1 cellular context compared by ENCODE assay signal in the genomic region with DNA sequence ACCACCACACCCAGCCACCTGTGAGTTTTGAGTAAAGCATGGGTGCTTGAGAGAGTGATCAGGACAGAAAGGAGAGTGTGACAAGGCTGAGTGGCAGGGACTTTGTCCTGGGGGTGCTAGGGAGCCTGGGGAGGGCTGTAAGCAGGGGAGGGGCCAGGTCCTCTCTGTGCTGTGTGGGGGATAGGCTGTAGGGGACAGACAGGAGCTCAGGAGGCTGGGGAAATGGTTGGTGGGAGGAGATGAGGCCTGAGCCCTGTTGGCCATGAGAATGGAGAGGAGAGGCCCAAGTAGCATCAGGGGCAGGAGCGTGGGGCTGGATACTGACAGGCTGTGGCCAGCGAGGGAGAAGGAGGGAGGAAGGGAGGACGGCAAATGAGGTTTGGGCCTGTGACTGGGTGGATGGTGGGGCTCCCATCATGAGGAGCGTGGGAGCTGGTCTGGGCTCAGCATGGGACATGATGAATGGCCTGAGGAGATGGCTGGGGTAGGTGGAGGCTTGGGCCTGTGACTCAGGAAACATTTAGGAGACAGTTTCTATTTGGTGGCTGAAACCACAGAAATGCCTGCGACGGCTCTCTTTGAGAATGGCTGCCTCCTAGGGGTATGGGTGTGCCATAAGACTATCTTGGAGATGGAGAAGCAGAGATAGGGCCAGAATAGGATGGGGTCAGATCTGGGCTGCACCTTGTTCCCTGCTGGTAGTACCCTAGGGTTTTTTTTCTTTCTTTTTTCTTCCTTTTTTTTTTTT.
TF ChIP-seq lines count a peak whose summit lies in the region.

No MANE protein-coding gene starts in this region.

TF ChIP-seq in GM23338, 12 proteins besides CTCF, POLR2A, EP300 and RAD21 (continued from another document):
- TF ChIP-seq, protein P1, sequence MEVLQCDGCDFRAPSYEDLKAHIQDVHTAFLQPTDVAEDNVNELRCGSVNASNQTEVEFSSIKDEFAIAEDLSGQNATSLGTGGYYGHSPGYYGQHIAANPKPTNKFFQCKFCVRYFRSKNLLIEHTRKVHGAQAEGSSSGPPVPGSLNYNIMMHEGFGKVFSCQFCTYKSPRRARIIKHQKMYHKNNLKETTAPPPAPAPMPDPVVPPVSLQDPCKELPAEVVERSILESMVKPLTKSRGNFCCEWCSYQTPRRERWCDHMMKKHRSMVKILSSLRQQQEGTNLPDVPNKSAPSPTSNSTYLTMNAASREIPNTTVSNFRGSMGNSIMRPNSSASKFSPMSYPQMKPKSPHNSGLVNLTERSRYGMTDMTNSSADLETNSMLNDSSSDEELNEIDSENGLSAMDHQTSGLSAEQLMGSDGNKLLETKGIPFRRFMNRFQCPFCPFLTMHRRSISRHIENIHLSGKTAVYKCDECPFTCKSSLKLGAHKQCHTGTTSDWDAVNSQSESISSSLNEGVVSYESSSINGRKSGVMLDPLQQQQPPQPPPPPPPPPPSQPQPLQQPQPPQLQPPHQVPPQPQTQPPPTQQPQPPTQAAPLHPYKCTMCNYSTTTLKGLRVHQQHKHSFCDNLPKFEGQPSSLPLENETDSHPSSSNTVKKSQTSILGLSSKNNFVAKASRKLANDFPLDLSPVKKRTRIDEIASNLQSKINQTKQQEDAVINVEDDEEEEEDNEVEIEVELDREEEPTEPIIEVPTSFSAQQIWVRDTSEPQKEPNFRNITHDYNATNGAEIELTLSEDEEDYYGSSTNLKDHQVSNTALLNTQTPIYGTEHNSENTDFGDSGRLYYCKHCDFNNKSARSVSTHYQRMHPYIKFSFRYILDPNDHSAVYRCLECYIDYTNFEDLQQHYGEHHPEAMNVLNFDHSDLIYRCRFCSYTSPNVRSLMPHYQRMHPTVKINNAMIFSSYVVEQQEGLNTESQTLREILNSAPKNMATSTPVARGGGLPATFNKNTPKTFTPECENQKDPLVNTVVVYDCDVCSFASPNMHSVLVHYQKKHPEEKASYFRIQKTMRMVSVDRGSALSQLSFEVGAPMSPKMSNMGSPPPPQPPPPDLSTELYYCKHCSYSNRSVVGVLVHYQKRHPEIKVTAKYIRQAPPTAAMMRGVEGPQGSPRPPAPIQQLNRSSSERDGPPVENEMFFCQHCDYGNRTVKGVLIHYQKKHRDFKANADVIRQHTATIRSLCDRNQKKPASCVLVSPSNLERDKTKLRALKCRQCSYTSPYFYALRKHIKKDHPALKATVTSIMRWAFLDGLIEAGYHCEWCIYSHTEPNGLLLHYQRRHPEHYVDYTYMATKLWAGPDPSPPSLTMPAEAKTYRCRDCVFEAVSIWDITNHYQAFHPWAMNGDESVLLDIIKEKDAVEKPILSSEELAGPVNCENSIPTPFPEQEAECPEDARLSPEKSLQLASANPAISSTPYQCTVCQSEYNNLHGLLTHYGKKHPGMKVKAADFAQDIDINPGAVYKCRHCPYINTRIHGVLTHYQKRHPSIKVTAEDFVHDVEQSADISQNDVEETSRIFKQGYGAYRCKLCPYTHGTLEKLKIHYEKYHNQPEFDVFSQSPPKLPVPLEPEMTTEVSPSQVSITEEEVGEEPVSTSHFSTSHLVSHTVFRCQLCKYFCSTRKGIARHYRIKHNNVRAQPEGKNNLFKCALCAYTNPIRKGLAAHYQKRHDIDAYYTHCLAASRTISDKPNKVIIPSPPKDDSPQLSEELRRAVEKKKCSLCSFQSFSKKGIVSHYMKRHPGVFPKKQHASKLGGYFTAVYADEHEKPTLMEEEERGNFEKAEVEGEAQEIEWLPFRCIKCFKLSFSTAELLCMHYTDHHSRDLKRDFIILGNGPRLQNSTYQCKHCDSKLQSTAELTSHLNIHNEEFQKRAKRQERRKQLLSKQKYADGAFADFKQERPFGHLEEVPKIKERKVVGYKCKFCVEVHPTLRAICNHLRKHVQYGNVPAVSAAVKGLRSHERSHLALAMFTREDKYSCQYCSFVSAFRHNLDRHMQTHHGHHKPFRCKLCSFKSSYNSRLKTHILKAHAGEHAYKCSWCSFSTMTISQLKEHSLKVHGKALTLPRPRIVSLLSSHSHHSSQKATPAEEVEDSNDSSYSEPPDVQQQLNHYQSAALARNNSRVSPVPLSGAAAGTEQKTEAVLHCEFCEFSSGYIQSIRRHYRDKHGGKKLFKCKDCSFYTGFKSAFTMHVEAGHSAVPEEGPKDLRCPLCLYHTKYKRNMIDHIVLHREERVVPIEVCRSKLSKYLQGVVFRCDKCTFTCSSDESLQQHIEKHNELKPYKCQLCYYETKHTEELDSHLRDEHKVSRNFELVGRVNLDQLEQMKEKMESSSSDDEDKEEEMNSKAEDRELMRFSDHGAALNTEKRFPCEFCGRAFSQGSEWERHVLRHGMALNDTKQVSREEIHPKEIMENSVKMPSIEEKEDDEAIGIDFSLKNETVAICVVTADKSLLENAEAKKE (CRISPR knock-in tag; IDR thresholded peaks at IDR 0.05), result no peak
- no peak for TF ChIP-seq NANOG (IDR thresholded peaks at IDR 0.05; ENCODE audit: borderline replicate concordance)
- TF ChIP-seq ZNF114 (CRISPR knock-in tag; IDR thresholded peaks at IDR 0.05), result no peak
- TF ChIP-seq CREB1 (CRISPR knock-in tag; IDR thresholded peaks at IDR 0.05; ENCODE audit: low read depth), result no peak
- TF ChIP-seq POLR2AphosphoS5 (IDR thresholded peaks at IDR 0.05; ENCODE audit: low read depth), result no peak
- no peak for TF ChIP-seq STAT1 (IDR thresholded peaks at IDR 0.05; ENCODE audit: unreplicated experiment)
- TF ChIP-seq EZH2 (IDR thresholded peaks at IDR 0.05; ENCODE audit: low read depth, unreplicated experiment), result no peak
- TF ChIP-seq, protein P2, sequence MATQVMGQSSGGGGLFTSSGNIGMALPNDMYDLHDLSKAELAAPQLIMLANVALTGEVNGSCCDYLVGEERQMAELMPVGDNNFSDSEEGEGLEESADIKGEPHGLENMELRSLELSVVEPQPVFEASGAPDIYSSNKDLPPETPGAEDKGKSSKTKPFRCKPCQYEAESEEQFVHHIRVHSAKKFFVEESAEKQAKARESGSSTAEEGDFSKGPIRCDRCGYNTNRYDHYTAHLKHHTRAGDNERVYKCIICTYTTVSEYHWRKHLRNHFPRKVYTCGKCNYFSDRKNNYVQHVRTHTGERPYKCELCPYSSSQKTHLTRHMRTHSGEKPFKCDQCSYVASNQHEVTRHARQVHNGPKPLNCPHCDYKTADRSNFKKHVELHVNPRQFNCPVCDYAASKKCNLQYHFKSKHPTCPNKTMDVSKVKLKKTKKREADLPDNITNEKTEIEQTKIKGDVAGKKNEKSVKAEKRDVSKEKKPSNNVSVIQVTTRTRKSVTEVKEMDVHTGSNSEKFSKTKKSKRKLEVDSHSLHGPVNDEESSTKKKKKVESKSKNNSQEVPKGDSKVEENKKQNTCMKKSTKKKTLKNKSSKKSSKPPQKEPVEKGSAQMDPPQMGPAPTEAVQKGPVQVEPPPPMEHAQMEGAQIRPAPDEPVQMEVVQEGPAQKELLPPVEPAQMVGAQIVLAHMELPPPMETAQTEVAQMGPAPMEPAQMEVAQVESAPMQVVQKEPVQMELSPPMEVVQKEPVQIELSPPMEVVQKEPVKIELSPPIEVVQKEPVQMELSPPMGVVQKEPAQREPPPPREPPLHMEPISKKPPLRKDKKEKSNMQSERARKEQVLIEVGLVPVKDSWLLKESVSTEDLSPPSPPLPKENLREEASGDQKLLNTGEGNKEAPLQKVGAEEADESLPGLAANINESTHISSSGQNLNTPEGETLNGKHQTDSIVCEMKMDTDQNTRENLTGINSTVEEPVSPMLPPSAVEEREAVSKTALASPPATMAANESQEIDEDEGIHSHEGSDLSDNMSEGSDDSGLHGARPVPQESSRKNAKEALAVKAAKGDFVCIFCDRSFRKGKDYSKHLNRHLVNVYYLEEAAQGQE (IDR thresholded peaks at IDR 0.05; ENCODE audit: unreplicated experiment), result no peak
- no peak for TF ChIP-seq JUNB (IDR thresholded peaks at IDR 0.05; ENCODE audit: unreplicated experiment)
- no peak for TF ChIP-seq ZNF331 (CRISPR knock-in tag; IDR thresholded peaks at IDR 0.05; ENCODE audit: low read depth)
- TF ChIP-seq EZH2phosphoT487 (IDR thresholded peaks at IDR 0.05; ENCODE audit: unreplicated experiment), result no peak
